In the genomic region with DNA sequence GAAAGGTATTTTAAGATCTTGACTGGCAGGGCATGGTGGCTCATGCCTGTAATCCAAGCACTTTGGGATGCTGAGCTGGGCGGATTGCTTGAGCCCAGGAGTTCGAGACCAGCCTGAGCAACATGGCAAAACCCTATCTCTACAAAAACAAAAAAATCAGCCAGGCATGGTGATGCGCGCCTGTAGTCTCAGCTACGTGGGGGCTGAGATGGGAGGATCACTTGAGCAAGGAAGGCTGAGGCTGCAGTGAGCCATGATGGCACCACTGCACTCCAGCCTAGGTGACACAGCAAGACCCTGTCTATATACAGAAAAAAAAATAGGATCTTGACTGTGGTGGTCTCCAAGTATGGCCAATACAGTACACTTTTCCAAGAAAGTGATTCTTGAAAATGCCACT, we compare ENCODE assay signal across 12 cellular contexts.
"Had no signal": no experiment of that assay in that cellular context is flagged by ENCODE, and none has a peak within 500 bp of the region (broad histone marks: within the 10 kb centered on the region; RNA-seq: fewer than 3 reads in every experiment).

No MANE protein-coding gene starts in this region.

- H3K9me3 Mint-ChIP-seq: activated naive CD4-positive, alpha-beta T cell treated with anti-CD3 and anti-CD28 coated beads for 36 hours had no signal

- H3K36me3 ChIP-seq: thyroid gland had no signal

- H3K4me2 ChIP-seq: hepatocyte had no signal

- H3K27ac Mint-ChIP-seq: activated naive CD4-positive, alpha-beta T cell treated with anti-CD3 and anti-CD28 coated beads for 36 hours had no signal

- H3K4me3 Mint-ChIP-seq: activated naive CD4-positive, alpha-beta T cell treated with anti-CD3 and anti-CD28 coated beads for 36 hours had no signal

- H3K4me3 ChIP-seq: hepatocyte, thyroid gland had no signal

- H2AFZ ChIP-seq: hepatocyte had no signal

- H3K27me3 ChIP-seq: hepatocyte, thyroid gland had no signal

- DNase-seq: activated CD4-positive, alpha-beta T cell treated with anti-CD3 and anti-CD28 coated beads, Interleukin-2, amount 50 U/mL, for 4 hours; activated CD4-positive, CD25-positive, alpha-beta regulatory T cell; activated naive CD4-positive, alpha-beta T cell treated with anti-CD3 and anti-CD28 coated beads for 36 hours; central memory CD4-positive, alpha-beta T cell; cortex of kidney; effector memory CD4-positive, alpha-beta T cell; erythroblast; mesendoderm; stimulated activated CD4-positive, alpha-beta T cell treated with anti-CD3 and anti-CD28 coated beads, Interleukin-4, amount 100 ng/mL, for 4 hours; T-helper 2 cell; thyroid gland had no signal

- H3K9me3 ChIP-seq: thyroid gland had no signal

- H3K27ac ChIP-seq: hepatocyte, thyroid gland had no signal
